In the genomic region with DNA sequence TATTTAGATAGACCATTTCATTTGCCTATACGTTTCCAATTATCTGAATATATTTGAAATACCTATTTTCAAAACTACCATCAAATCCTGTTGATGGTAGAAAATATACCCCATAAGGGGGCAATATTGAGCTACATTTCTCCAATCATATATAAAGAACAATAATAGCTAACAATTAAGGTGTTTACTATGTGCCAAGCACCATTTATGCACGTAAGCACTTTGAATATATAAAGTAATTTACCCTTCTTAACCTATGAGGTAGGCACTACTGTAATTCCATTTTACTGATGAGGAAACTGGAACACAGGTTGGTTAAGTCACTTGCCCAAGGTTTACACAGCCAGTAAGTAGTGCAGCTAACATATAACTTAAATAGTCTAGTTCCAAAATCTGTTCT, we compare ENCODE assay signal across 8 cellular contexts.
A peak's percentile ranks its signal among the peaks of the same experiment; 100 is the strongest.
DNase-seq lines count a peak whose midpoint lies in the region; ATAC-seq and TF ChIP-seq lines count a peak whose summit lies in the region.

No MANE protein-coding gene starts in this region.

- no peak for TF ChIP-seq EP300 in stomach (IDR thresholded peaks at IDR 0.05)

- no peaks in the 10 kb centered on the region for H3K9me3 Mint-ChIP-seq in CD8-positive, alpha-beta T cell

- no peak overlapping the region for H3K27ac ChIP-seq in CD8-positive, alpha-beta T cell (ENCODE audit: low read depth, low read length)
- no peak overlapping the region for H3K27ac ChIP-seq in hepatocyte
- no peak overlapping the region for H3K27ac ChIP-seq in stomach

- no peak overlapping the region for H2AFZ ChIP-seq in hepatocyte

- no peak for DNase-seq in CD8-positive, alpha-beta T cell
- DNase-seq in HT1080 (ENCODE audit: low read depth) (peak; percentile 31), SW480 (ENCODE audit: low spot score) (peak; percentile 47), hepatocyte (ENCODE audit: low spot score) (peak; percentile 25), stomach (no peak)

- no peak overlapping the region for H3K27ac Mint-ChIP-seq in CD8-positive, alpha-beta T cell

- H3K4me3 ChIP-seq in CD8-positive, alpha-beta T cell (ENCODE audit: low read depth, low read length) = no peak overlapping the region
- H3K4me3 ChIP-seq in hepatocyte (no peak overlapping the region), stomach (no peak overlapping the region)

- no peak overlapping the region for H3K4me3 Mint-ChIP-seq in CD8-positive, alpha-beta T cell

- H3K36me3 ChIP-seq in CD8-positive, alpha-beta T cell (ENCODE audit: insufficient read depth, low read length) = peaks cover 11% of the 10 kb centered on the region
- H3K36me3 ChIP-seq in hepatocyte (replicated peaks; ENCODE audit: insufficient read depth, low read depth) (no peaks in the 10 kb centered on the region), stomach (peaks cover 5 to 49% (median 30%) of the 10 kb centered on the region in 4 donors)

- no peaks in the 10 kb centered on the region for H3K27me3 Mint-ChIP-seq in CD8-positive, alpha-beta T cell (ENCODE audit: low read depth)

- H3K27me3 ChIP-seq in CD8-positive, alpha-beta T cell (ENCODE audit: insufficient read depth, low read length) = no peaks in the 10 kb centered on the region
- H3K27me3 ChIP-seq in hepatocyte (no peaks in the 10 kb centered on the region), stomach (no peaks in the 10 kb centered on the region)

- H4K20me1 ChIP-seq in hepatocyte (ENCODE audit: insufficient read depth, poor library complexity, severe bottlenecking) = no peaks in the 10 kb centered on the region

- H3K4me2 ChIP-seq in hepatocyte = no peak overlapping the region

- peaks cover 22% of the 10 kb centered on the region for H3K79me2 ChIP-seq in hepatocyte

- 78% methylated on average over 2 of the region's 2 CpGs for WGBS in hepatocyte (ENCODE audit: low lambda C conversion rate, missing lambda C conversion rate)
- WGBS in stomach, 5 donors = 25 to 44% (median 35%) methylated on average over 2 of the region's 2 CpGs

- no peaks in the 10 kb centered on the region for H3K9me2 ChIP-seq in hepatocyte (replicated peaks; ENCODE audit: insufficient read depth)

- no peak for TF ChIP-seq POLR2A in stomach (IDR thresholded peaks at IDR 0.05)

- POLR2A ChIA-PET in CD8-positive, alpha-beta T cell (lab: Charles Lee) = interaction anchor here (1.0 to 2.5 kb wide), 4 partner anchors 165 to 344 kb away, joined by 3 to 16 read pairs (median 4); no protein-coding TSS in a partner anchor

- no peaks in the 10 kb centered on the region for H3K4me1 Mint-ChIP-seq in CD8-positive, alpha-beta T cell (ENCODE audit: low read depth)

- no peaks in the 10 kb centered on the region for H3K4me1 ChIP-seq in CD8-positive, alpha-beta T cell (ENCODE audit: insufficient read depth, low read length)
- no peaks in the 10 kb centered on the region for H3K4me1 ChIP-seq in hepatocyte (ENCODE audit: insufficient read depth)
- H3K4me1 ChIP-seq in stomach = peaks cover 0 to 23% (median 3%) of the 10 kb centered on the region in 4 donors

- ATAC-seq in CD8-positive, alpha-beta T cell = peak; percentile 65
- no peak for ATAC-seq in HG03342 (IDR thresholded peaks at IDR 0.05; ENCODE audit: unreplicated experiment)
- no peak for ATAC-seq in GM19463 (IDR thresholded peaks at IDR 0.05; ENCODE audit: unreplicated experiment)
- no peak for ATAC-seq in HG03159 (IDR thresholded peaks at IDR 0.05; ENCODE audit: unreplicated experiment)

- peak; percentile 77 for TF ChIP-seq CTCF in CD8-positive, alpha-beta T cell (IDR thresholded peaks at IDR 0.05)
- TF ChIP-seq CTCF in hepatocyte (IDR thresholded peaks at IDR 0.05; ENCODE audit: poor library complexity) = peak; percentile 49
- TF ChIP-seq CTCF in stomach (IDR thresholded peaks at IDR 0.05) = peak in 3 of 7 experiments; percentile 31 to 44 (median 39)

- peaks cover 36% of the 10 kb centered on the region for H3K36me3 Mint-ChIP-seq in CD8-positive, alpha-beta T cell

- CTCF ChIA-PET in CD8-positive, alpha-beta T cell (lab: Charles Lee) = interaction anchor here (0.5 to 18.2 kb wide), 20 partner anchors 9 to 806 kb away, joined by 3 to 301 read pairs (median 4); a partner anchor contains a TSS

- intact Hi-C loops in CD8-positive, alpha-beta T cell (cut with DNase I, micrococcal nuclease) = loop anchor here (1.0 to 10.0 kb wide), 8 partner anchors 71 to 1034 kb away; a partner anchor contains a TSS
- intact Hi-C loops in stomach (cut with DNase I; ENCODE audit: low total_unique reads) = no loop called here

- no peaks in the 10 kb centered on the region for H3K9me3 ChIP-seq in CD8-positive, alpha-beta T cell (ENCODE audit: low read length)
- H3K9me3 ChIP-seq in hepatocyte (ENCODE audit: low read depth) (no peaks in the 10 kb centered on the region), stomach (no peaks in the 10 kb centered on the region)

Comparison
In these comparisons a context has a peak if more than half of its experiments do, and no peak if none do; other contexts are left out.
1. DNase-seq: peak in HT1080 (single experiment), SW480 (single experiment) and hepatocyte (single experiment); none in CD8-positive, alpha-beta T cell (0 of 7) and stomach (single experiment).